In genomic region chr17:5747276-5747675, GRCh38 we compare ENCODE assay signal across 30 cellular contexts.
DNase-seq lines count a peak whose midpoint lies in the region; ATAC-seq, FAIRE-seq and TF ChIP-seq lines count a peak whose summit lies in the region.
"Had no signal": no experiment of that assay in that cellular context is flagged by ENCODE, and none has a peak within 500 bp of the region (broad histone marks: within the 10 kb centered on the region; RNA-seq: fewer than 3 reads in every experiment).

No MANE protein-coding gene starts in this region.

- 45% methylated on average over 2 of the region's 3 CpGs for WGBS in HepG2 (ENCODE audit: low lambda C conversion rate)
- 63% methylated on average over 3 of the region's 3 CpGs for WGBS in right lobe of liver (ENCODE audit: insufficient coverage, low coverage, low lambda C conversion rate, missing lambda C conversion rate)
- whole genome bisulfite sequencing in psoas muscle, 3 donors, result 88 to 95% (median 89%) methylated on average over 3 of the region's 3 CpGs

- in situ Hi-C loops in HepG2 (cut with HindIII; ENCODE audit: extremely low pct_ligation_motif_present, low pct_unique_long_range_greater_than_20kb) (no loop called here), brain microvascular endothelial cell (cut with HindIII; ENCODE audit: low pct_ligation_motif_present, low sequenced_read_pairs) (no loop called here)

- TF ChIP-seq EP300 in HepG2 (IDR thresholded peaks at IDR 0.05; ENCODE audit: low read depth in 2 of 2, low read length in 2 of 2), result no peak
- no peak for TF ChIP-seq EP300 in HepG2 (CRISPR knock-in tag; IDR thresholded peaks at IDR 0.05; ENCODE audit: borderline replicate concordance)

- no TSS peak for BruUV-seq in HepG2 (replicated peaks; lab: Mats Ljungman, UMichigan)

- no peaks in the 10 kb centered on the region for H3K79me2 ChIP-seq in HepG2 (ENCODE audit: insufficient read depth, low read length)

- H4K20me1 ChIP-seq in HepG2 (ENCODE audit: insufficient read depth, low read length), result no peaks in the 10 kb centered on the region

- H3K4me2 ChIP-seq in HepG2 (ENCODE audit: low read depth, low read length), result no peak overlapping the region

- H3K9ac ChIP-seq in HepG2 (ENCODE audit: insufficient read depth, low read depth, low read length), result no peak overlapping the region

- H3K4me3 ChIP-seq in HepG2 (replicated peaks in 1 of 3; ENCODE audit: insufficient read depth in 1 of 3, low read depth in 2 of 3, low read length in 3 of 3), result no peak overlapping the region
- no peak overlapping the region for H3K4me3 ChIP-seq in right lobe of liver
- no peak overlapping the region for H3K4me3 ChIP-seq in brain microvascular endothelial cell (ENCODE audit: low read depth, low read length)
- no peak overlapping the region for H3K4me3 ChIP-seq in foreskin fibroblast (ENCODE audit: low read depth in 1 of 2, low read length in 2 of 2)
- no peak overlapping the region for H3K4me3 ChIP-seq in psoas muscle
- H3K4me3 ChIP-seq: dorsolateral prefrontal cortex, mucosa of descending colon, ovary, suprapubic skin, upper lobe of right lung had no signal

- no peaks in the 10 kb centered on the region for H3K9me3 ChIP-seq in HepG2 (ENCODE audit: low read length)
- H3K9me3 ChIP-seq in right lobe of liver, result no peaks in the 10 kb centered on the region
- no peaks in the 10 kb centered on the region for H3K9me3 ChIP-seq in psoas muscle
- H3K9me3 ChIP-seq: mucosa of descending colon, ovary, suprapubic skin, upper lobe of right lung had no signal

- H3K36me3 ChIP-seq in HepG2 (replicated peaks in 1 of 2; ENCODE audit: control insufficient read depth in 1 of 2, insufficient read depth in 2 of 2, low read length in 2 of 2), result no peaks in the 10 kb centered on the region
- no peaks in the 10 kb centered on the region for H3K36me3 ChIP-seq in right lobe of liver
- H3K36me3 ChIP-seq in brain microvascular endothelial cell (replicated peaks), result no peaks in the 10 kb centered on the region
- H3K36me3 ChIP-seq in psoas muscle (ENCODE audit: insufficient read depth in 1 of 2, low read depth in 1 of 2), result no peaks in the 10 kb centered on the region
- H3K36me3 ChIP-seq: ovary, suprapubic skin, upper lobe of right lung had no signal

- ATAC-seq in HepG2, result no peak; the same call in 2 of the 3 replicates
- ATAC-seq in right lobe of liver, result no peak
- ATAC-seq in GM18907 (IDR thresholded peaks at IDR 0.05; ENCODE audit: unreplicated experiment), result no peak
- no peak for ATAC-seq in psoas muscle
- ATAC-seq in HG03159 (IDR thresholded peaks at IDR 0.05; ENCODE audit: unreplicated experiment), result no peak
- ATAC-seq: activated T-cell treated with anti-CD3 and anti-CD28 coated beads, Interleukin-2, amount 50 U/mL, for 4 hours; left cardiac atrium; mucosa of descending colon; upper lobe of right lung had no signal

- H3K4me1 ChIP-seq in HepG2 (ENCODE audit: insufficient read depth, low read length), result no peaks in the 10 kb centered on the region
- no peaks in the 10 kb centered on the region for H3K4me1 ChIP-seq in right lobe of liver
- no peaks in the 10 kb centered on the region for H3K4me1 ChIP-seq in psoas muscle
- H3K4me1 ChIP-seq: suprapubic skin, upper lobe of right lung had no signal

- TF ChIP-seq RAD21 in HepG2 (CRISPR knock-in tag; IDR thresholded peaks at IDR 0.05), result no peak

- H3K27me3 ChIP-seq in HepG2 (ENCODE audit: control insufficient read depth in 1 of 2, insufficient read depth in 2 of 2, low read length in 2 of 2), result no peaks in the 10 kb centered on the region
- no peaks in the 10 kb centered on the region for H3K27me3 ChIP-seq in right lobe of liver
- H3K27me3 ChIP-seq in brain microvascular endothelial cell (replicated peaks), result no peaks in the 10 kb centered on the region
- no peaks in the 10 kb centered on the region for H3K27me3 ChIP-seq in psoas muscle (ENCODE audit: insufficient read depth in 3 of 3, low read length in 2 of 3)
- H3K27me3 ChIP-seq: ovary, upper lobe of right lung had no signal

- no peak for DNase-seq in HepG2 (ENCODE audit: low spot score)
- no peak for DNase-seq in right lobe of liver
- no peak for DNase-seq in brain microvascular endothelial cell
- no peak for DNase-seq in foreskin fibroblast
- no peak for DNase-seq in activated CD8-positive, alpha-beta memory T cell treated with anti-CD3 and anti-CD28 coated beads, Interleukin-2, amount 50 U/mL, for 48 hours
- DNase-seq in psoas muscle, result no peak
- DNase-seq: 8988T; activated CD4-positive, alpha-beta T cell treated with anti-CD3 and anti-CD28 coated beads, Interleukin-2, amount 50 U/mL, for 1 hour; activated CD4-positive, CD25-positive, alpha-beta regulatory T cell; activated gamma-delta T cell; activated naive CD8-positive, alpha-beta T cell treated with anti-CD3 and anti-CD28 coated beads, Interleukin-2, amount 10 ng/mL, durations not matched to agents 7 days and 5 days; activated T-cell treated with anti-CD3 and anti-CD28 coated beads, Interleukin-2, amount 50 U/mL, for 4 hours; aorta; CD8-positive, alpha-beta memory T cell; dorsolateral prefrontal cortex; hippocampal formation; left cardiac atrium; mucosa of descending colon; NCI-H1105; NCI-H187; NCI-H510A; ovary; RPMI8226; small intestine; stimulated activated naive CD4-positive, alpha-beta T cell treated with Interleukin-2 at 50 U/mL for 16 hours; upper lobe of right lung had no signal

- no peak overlapping the region for H3K27ac ChIP-seq in HepG2 (ENCODE audit: extremely low read length, insufficient read depth, low read length)
- no peak overlapping the region for H3K27ac ChIP-seq in right lobe of liver
- no peak overlapping the region for H3K27ac ChIP-seq in brain microvascular endothelial cell
- no peak overlapping the region for H3K27ac ChIP-seq in psoas muscle
- H3K27ac ChIP-seq: dorsolateral prefrontal cortex, ovary, suprapubic skin, upper lobe of right lung had no signal

- no peak for FAIRE-seq in HepG2 (lab: Jason Lieb, UNC)
- FAIRE-seq: GM12891, small intestine had no signal

- CTCF ChIA-PET in HepG2 (lab: Yijun Ruan, JAX; ENCODE audit: low intra/inter-chr PET ratio, low total read pairs), result interaction anchor here (2.0 kb wide), 1 partner anchor 54 kb away, joined by 4 read pairs; no protein-coding TSS in a partner anchor

- no peak overlapping the region for H2AFZ ChIP-seq in HepG2 (ENCODE audit: low read length)

- TF ChIP-seq CTCF in HepG2 (CRISPR knock-in tag; IDR thresholded peaks at IDR 0.05) (peak; percentile 28), right lobe of liver (IDR thresholded peaks at IDR 0.05) (no peak), brain microvascular endothelial cell (IDR thresholded peaks at IDR 0.05; ENCODE audit: low read depth, low read length, missing control alignments) (peak; percentile 25), foreskin fibroblast (IDR thresholded peaks at IDR 0.05; ENCODE audit: low read depth, low read length) (peak; percentile 12), psoas muscle (IDR thresholded peaks at IDR 0.05) (no peak)

- POLR2A ChIA-PET in HepG2 (lab: Yijun Ruan, JAX), result no interaction called here

- intact Hi-C loops in HepG2 (cut with micrococcal nuclease; ENCODE audit: unreplicated experiment), result no loop called here
- intact Hi-C loops in right lobe of liver (cut with DNase I), result no loop called here
- intact Hi-C loops in psoas muscle (cut with DNase I), result no loop called here

- no peak for TF ChIP-seq POLR2A in HepG2 (IDR thresholded peaks at IDR 0.05; ENCODE audit: insufficient read depth in 1 of 2, low read depth in 2 of 2, low read length in 2 of 2)
- no peak for TF ChIP-seq POLR2A in right lobe of liver (IDR thresholded peaks at IDR 0.05)

TF ChIP-seq in HepG2, 621 proteins besides CTCF, POLR2A, EP300 and RAD21 (continues in another document):
- TF ChIP-seq SALL2 (CRISPR knock-in tag; IDR thresholded peaks at IDR 0.05) (no peak), ZFP36L1 (CRISPR knock-in tag; IDR thresholded peaks at IDR 0.05) (no peak), ZBTB4 (CRISPR knock-in tag; IDR thresholded peaks at IDR 0.05; ENCODE audit: borderline replicate concordance) (no peak), SMC3 (IDR thresholded peaks at IDR 0.05; ENCODE audit: low read length) (peak; percentile 58; the same call in 1 of the 2 replicates), ZNF230 (CRISPR knock-in tag; IDR thresholded peaks at IDR 0.05) (no peak), ZNF619 (CRISPR knock-in tag; IDR thresholded peaks at IDR 0.05) (no peak), ZNF83 (CRISPR knock-in tag; IDR thresholded peaks at IDR 0.05; ENCODE audit: borderline replicate concordance) (no peak), SALL1 (CRISPR knock-in tag; IDR thresholded peaks at IDR 0.05) (no peak)

Comparison
In these comparisons a context has a peak if more than half of its experiments do, and no peak if none do; other contexts are left out.
1. CTCF ChIP-seq: peak in HepG2 (single experiment), brain microvascular endothelial cell (single experiment) and foreskin fibroblast (single experiment); none in right lobe of liver (0 of 4) and psoas muscle (single experiment).